ENCODE assay signal across 30 cellular contexts in the genomic region with DNA sequence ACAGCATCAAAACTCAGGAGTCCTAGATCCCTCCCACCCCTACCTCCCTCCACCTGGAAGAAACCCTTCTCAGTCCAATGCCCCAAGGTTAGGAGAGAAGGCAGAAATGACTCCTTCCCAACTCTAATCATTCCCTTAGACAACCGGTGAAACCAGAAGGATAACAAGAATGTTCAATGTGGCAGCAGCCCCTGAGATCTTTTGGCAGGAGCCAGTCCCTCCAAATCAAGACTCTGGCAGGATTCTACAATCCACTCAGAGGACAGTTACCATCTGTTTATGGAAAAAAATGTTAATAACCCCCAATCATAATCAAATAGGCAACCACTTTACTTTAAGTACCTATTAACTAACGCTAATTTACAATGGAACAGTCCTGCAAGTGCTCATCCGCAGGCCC.
"Had no signal": no experiment of that assay in that cellular context is flagged by ENCODE, and none has a peak within 500 bp of the region (broad histone marks: within the 10 kb centered on the region; RNA-seq: fewer than 3 reads in every experiment).

No MANE protein-coding gene starts in this region.

- H3K4me3 Mint-ChIP-seq: activated B cell treated with CpG ODN at 0.5 μM for 24 hours; activated CD4-positive, alpha-beta memory T cell treated with anti-CD3 and anti-CD28 coated beads, Interleukin-2, amount 10 ng/mL, durations not matched to agents 7 days and 5 days; activated CD4-positive, alpha-beta T cell treated with anti-CD3 and anti-CD28 coated beads, Interleukin-2, amount 10 ng/mL, durations not matched to agents 7 days and 5 days; activated naive CD4-positive, alpha-beta T cell treated with anti-CD3 and anti-CD28 coated beads for 36 hours; activated naive CD8-positive, alpha-beta T cell; activated T-helper 17 cell treated with anti-CD3 and anti-CD28 coated beads, Interleukin-2, amount 50 U/mL, for 72 hours; brain; T-helper 17 cell had no signal

- H3K27me3 Mint-ChIP-seq: activated B cell treated with CpG ODN at 0.5 μM for 24 hours; activated CD4-positive, alpha-beta memory T cell treated with anti-CD3 and anti-CD28 coated beads, Interleukin-2, amount 10 ng/mL, durations not matched to agents 7 days and 5 days; brain had no signal

- H3K9me3 Mint-ChIP-seq: activated B cell treated with CpG ODN at 0.5 μM for 24 hours; activated CD4-positive, alpha-beta memory T cell treated with anti-CD3 and anti-CD28 coated beads, Interleukin-2, amount 10 ng/mL, durations not matched to agents 7 days and 5 days; activated CD4-positive, alpha-beta T cell treated with anti-CD3 and anti-CD28 coated beads, Interleukin-2, amount 10 ng/mL, durations not matched to agents 7 days and 5 days; activated naive CD4-positive, alpha-beta T cell treated with anti-CD3 and anti-CD28 coated beads for 36 hours; activated T-helper 17 cell treated with anti-CD3 and anti-CD28 coated beads, Interleukin-2, amount 50 U/mL, for 72 hours had no signal

- H3K27ac ChIP-seq: colonic mucosa, Peyer's patch, RWPE1, SJCRH30 had no signal

- H3K4me1 Mint-ChIP-seq: activated B cell treated with CpG ODN at 0.5 μM for 24 hours; activated CD4-positive, alpha-beta memory T cell treated with anti-CD3 and anti-CD28 coated beads, Interleukin-2, amount 10 ng/mL, durations not matched to agents 7 days and 5 days; activated CD4-positive, alpha-beta T cell treated with anti-CD3 and anti-CD28 coated beads, Interleukin-2, amount 10 ng/mL, durations not matched to agents 7 days and 5 days; activated T-helper 17 cell treated with anti-CD3 and anti-CD28 coated beads, Interleukin-2, amount 50 U/mL, for 72 hours; T-helper 17 cell had no signal

- ATAC-seq: activated T-helper 17 cell treated with anti-CD3 and anti-CD28 coated beads, Interleukin-2, amount 50 U/mL, for 72 hours; T-helper 17 cell had no signal

- H3K36me3 Mint-ChIP-seq: activated naive CD8-positive, alpha-beta T cell had no signal

- DNase-seq: activated B cell treated with CpG ODN at 0.5 μM for 24 hours; activated CD4-positive, alpha-beta memory T cell treated with anti-CD3 and anti-CD28 coated beads, Interleukin-2, amount 10 ng/mL, durations not matched to agents 7 days and 5 days; activated CD4-positive, alpha-beta T cell treated with anti-CD3 and anti-CD28 coated beads, Interleukin-2, amount 10 ng/mL, durations not matched to agents 7 days and 5 days; activated gamma-delta T cell; activated naive CD4-positive, alpha-beta T cell treated with anti-CD3 and anti-CD28 coated beads for 36 hours; activated T-cell treated with anti-CD3 and anti-CD28 coated beads for 4 hours; activated T-cell treated with anti-CD3 and anti-CD28 coated beads, Interleukin-2, amount 50 U/mL, for 48 hours; amygdala; cerebellar nuclear complex; colonic mucosa; KG1; NCI-H1092; NCI-H1694; NCI-H2029; NCI-H2107; NCI-H2171 treated with DMSO at 0.1 percent for 48 hours; NCI-H226; NCI-H510A; NCI-H774; NK-92 treated with Interleukin-12 subunit alpha and Interleukin-12 subunit beta, amount 100 ng/mL, for 24 hours; OCI-M1; Peyer's patch; Right ventricle myocardium superior; SJCRH30; T-helper 17 cell; T1000 had no signal

- H3K27ac Mint-ChIP-seq: activated B cell treated with CpG ODN at 0.5 μM for 24 hours; activated CD4-positive, alpha-beta memory T cell treated with anti-CD3 and anti-CD28 coated beads, Interleukin-2, amount 10 ng/mL, durations not matched to agents 7 days and 5 days; activated CD4-positive, alpha-beta T cell treated with anti-CD3 and anti-CD28 coated beads, Interleukin-2, amount 10 ng/mL, durations not matched to agents 7 days and 5 days; activated naive CD4-positive, alpha-beta T cell treated with anti-CD3 and anti-CD28 coated beads for 36 hours; activated naive CD8-positive, alpha-beta T cell; activated T-helper 17 cell treated with anti-CD3 and anti-CD28 coated beads, Interleukin-2, amount 50 U/mL, for 72 hours; T-helper 17 cell had no signal
